Comparison of ENCODE assay signal across 8 cellular contexts in genomic region chrX:115940888-115941332, GRCh38.
DNase-seq lines count a peak whose midpoint lies in the region; ATAC-seq, FAIRE-seq and TF ChIP-seq lines count a peak whose summit lies in the region.

No MANE protein-coding gene starts in this region.

- peak overlapping the region in 1 of 2 donors; percentile 9 for H3K27ac Mint-ChIP-seq in natural killer cell treated with Interleukin-12 subunit alpha and Interleukin-12 subunit beta and Interleukin-15 and Interleukin-18, amount 100 ng/mL, for 72 hours

- H3K27me3 ChIP-seq in OCI-LY3 (ENCODE audit: low read depth, low read length) (no peaks in the 10 kb centered on the region), fibroblast of lung (ENCODE audit: control insufficient read depth, insufficient read depth, low read length) (no peaks in the 10 kb centered on the region), psoas muscle (ENCODE audit: insufficient read depth in 3 of 3, low read length in 2 of 3) (no peaks in the 10 kb centered on the region)

- peak overlapping the region; percentile 56 for H3K4me3 ChIP-seq in OCI-LY3 (ENCODE audit: low read length)
- H3K4me3 ChIP-seq in fibroblast of lung (replicated peaks in 1 of 4; ENCODE audit: control extremely low read depth in 1 of 4, insufficient read depth in 1 of 4, low read depth in 3 of 4, low read length in 4 of 4): no peak overlapping the region
- H3K4me3 ChIP-seq in psoas muscle: peak overlapping the region; percentile 60

- FAIRE-seq in HTR-8/SVneo (lab: Jason Lieb, UNC): no peak

- H3K9me3 Mint-ChIP-seq in natural killer cell treated with Interleukin-12 subunit alpha and Interleukin-12 subunit beta and Interleukin-15 and Interleukin-18, amount 100 ng/mL, for 72 hours: peaks cover 5% of the 10 kb centered on the region

- H3K27me3 Mint-ChIP-seq in natural killer cell treated with Interleukin-12 subunit alpha and Interleukin-12 subunit beta and Interleukin-15 and Interleukin-18, amount 100 ng/mL, for 72 hours: peaks cover 0 to 3% of the 10 kb centered on the region in 2 donors

- no peaks in the 10 kb centered on the region for H3K36me3 Mint-ChIP-seq in natural killer cell treated with Interleukin-12 subunit alpha and Interleukin-12 subunit beta and Interleukin-15 and Interleukin-18, amount 100 ng/mL, for 72 hours

- H3K4me2 ChIP-seq in OCI-LY3 (ENCODE audit: low read length) (peak overlapping the region; percentile 67), fibroblast of lung (ENCODE audit: extremely low read depth, insufficient read depth, low read length) (no peak overlapping the region)

- H2AFZ ChIP-seq in OCI-LY3 (ENCODE audit: low read depth, low read length) (peak overlapping the region; percentile 63), fibroblast of lung (ENCODE audit: low read length) (no peak overlapping the region)

- H3K9me3 ChIP-seq in OCI-LY3 (ENCODE audit: insufficient read depth, low read length): no peaks in the 10 kb centered on the region
- H3K9me3 ChIP-seq in fibroblast of lung (ENCODE audit: control insufficient read depth, insufficient read depth, low read depth, low read length): no peaks in the 10 kb centered on the region
- no peaks in the 10 kb centered on the region for H3K9me3 ChIP-seq in psoas muscle

- peak; percentile 76 for TF ChIP-seq CTCF in OCI-LY3 (IDR thresholded peaks at IDR 0.05; ENCODE audit: low read depth, low read length)
- no peak for TF ChIP-seq CTCF in fibroblast of lung (conservative IDR thresholded peaks at IDR 0.05 in 1 of 2, IDR thresholded peaks at IDR 0.05 in 1 of 2; ENCODE audit: low read depth in 1 of 2, low read length in 2 of 2)
- peak; percentile 65 for TF ChIP-seq CTCF in psoas muscle (IDR thresholded peaks at IDR 0.05)

- peaks cover 32% of the 10 kb centered on the region for H3K4me1 ChIP-seq in OCI-LY3 (ENCODE audit: low read length)
- no peaks in the 10 kb centered on the region for H3K4me1 ChIP-seq in fibroblast of lung (ENCODE audit: control insufficient read depth, extremely low read depth, insufficient read depth, low read length)
- no peaks in the 10 kb centered on the region for H3K4me1 ChIP-seq in psoas muscle

- H3K9ac ChIP-seq in OCI-LY3 (ENCODE audit: low read length) (peak overlapping the region; percentile 60), fibroblast of lung (ENCODE audit: insufficient read depth, low read length) (no peak overlapping the region)

- no peak overlapping the region for H3K4me3 Mint-ChIP-seq in natural killer cell treated with Interleukin-12 subunit alpha and Interleukin-12 subunit beta and Interleukin-15 and Interleukin-18, amount 100 ng/mL, for 72 hours

- H3K4me1 Mint-ChIP-seq in natural killer cell treated with Interleukin-12 subunit alpha and Interleukin-12 subunit beta and Interleukin-15 and Interleukin-18, amount 100 ng/mL, for 72 hours (ENCODE audit: low read depth in 2 of 2): no peaks in the 10 kb centered on the region

- H3K27ac ChIP-seq in OCI-LY3 (ENCODE audit: low read length) (peak overlapping the region; percentile 32; the same call in 1 of the 2 replicates), fibroblast of lung (ENCODE audit: insufficient read depth, low read length) (no peak overlapping the region), psoas muscle (peak overlapping the region; percentile 74)

- no peaks in the 10 kb centered on the region for H3K79me2 ChIP-seq in OCI-LY3 (ENCODE audit: low read length)
- no peaks in the 10 kb centered on the region for H3K79me2 ChIP-seq in fibroblast of lung (ENCODE audit: control insufficient read depth, insufficient read depth, low read length)

- intact Hi-C loops in psoas muscle (cut with DNase I): no loop called here

- H4K20me1 ChIP-seq in OCI-LY3 (ENCODE audit: insufficient read depth, low read length) (no peaks in the 10 kb centered on the region), fibroblast of lung (ENCODE audit: control insufficient read depth, extremely low read depth, insufficient read depth, low read length) (no peaks in the 10 kb centered on the region)

- WGBS in psoas muscle, 3 donors: 42 to 95% (median 93%) methylated on average over 7 of the region's 7 CpGs

- H3K36me3 ChIP-seq in OCI-LY3 (replicated peaks; ENCODE audit: low read depth, low read length) (no peaks in the 10 kb centered on the region), fibroblast of lung (ENCODE audit: control insufficient read depth, insufficient read depth, low read length) (no peaks in the 10 kb centered on the region), psoas muscle (ENCODE audit: insufficient read depth in 1 of 2, low read depth in 1 of 2) (no peaks in the 10 kb centered on the region)

- DNase-seq in DMS53 treated with DMSO at 0.1 percent for 48 hours (lab: John Stamatoyannopoulos, UW; ENCODE audit: unreplicated experiment) (peak; percentile 66), fibroblast of lung (ENCODE audit: low read depth in 2 of 2) (peak; percentile 0 to 15), psoas muscle (peak; percentile 38 to 75), HTR-8/SVneo (ENCODE audit: insufficient read length, low spot score) (no peak)
- no peak for DNase-seq in natural killer cell treated with Interleukin-12 subunit alpha and Interleukin-12 subunit beta and Interleukin-15 and Interleukin-18, amount 100 ng/mL, for 72 hours (ENCODE audit: low spot score)

- ATAC-seq in GM19463 (IDR thresholded peaks at IDR 0.05; ENCODE audit: unreplicated experiment): peak; percentile 65
- ATAC-seq in HG03571 (IDR thresholded peaks at IDR 0.05; ENCODE audit: unreplicated experiment): peak; percentile 83
- ATAC-seq in psoas muscle: peak; percentile 96 to 98 (median 97)
- no peak for ATAC-seq in natural killer cell treated with Interleukin-12 subunit alpha and Interleukin-12 subunit beta and Interleukin-15 and Interleukin-18, amount 100 ng/mL, for 72 hours

Comparison
In these comparisons a context has a peak if more than half of its experiments do, and no peak if none do; other contexts are left out.
1. DNase-seq: peak in DMS53 treated with DMSO at 0.1 percent for 48 hours (single experiment), fibroblast of lung (2 of 2) and psoas muscle (2 of 2); none in HTR-8/SVneo (single experiment) and natural killer cell treated with Interleukin-12 subunit alpha and Interleukin-12 subunit beta and Interleukin-15 and Interleukin-18, amount 100 ng/mL, for 72 hours (single experiment).
2. ATAC-seq: peak in GM19463 (single experiment), HG03571 (single experiment) and psoas muscle (4 of 4); none in natural killer cell treated with Interleukin-12 subunit alpha and Interleukin-12 subunit beta and Interleukin-15 and Interleukin-18, amount 100 ng/mL, for 72 hours (0 of 2).
3. H3K4me3 ChIP-seq: peak in OCI-LY3 (single experiment) and psoas muscle (single experiment); none in fibroblast of lung (0 of 4).
4. CTCF ChIP-seq: peak in OCI-LY3 (single experiment) and psoas muscle (single experiment); none in fibroblast of lung (0 of 2).